In genomic region chr19:38899447-38900219, GRCh38 we compare ENCODE assay signal across 8 cellular contexts. TPM values are rescaled to one million over a fixed set of nuclear protein-coding genes. Genes with fewer than 3 reads are reported as not detected.
DNase-seq lines count a peak whose midpoint lies in the region; TF ChIP-seq lines count a peak whose summit lies in the region.

Gene NFKBIB (plus strand): TSS chr19:38899969. CDS start chr19:38900033, 64 bp downstream.
Gene SIRT2 (minus strand): TSS chr19:38899618. CDS start chr19:38899521, 97 bp downstream.

- CTCF ChIA-PET in HEK293T (lab: Yijun Ruan, JAX), result interaction anchor here (1.7 to 1.8 kb wide), 2 partner anchors 12 to 30 kb away, joined by 5 to 9 read pairs; partner anchors contain the start of gene SARS2

- DNase-seq in GF-D8 (lab: John Stamatoyannopoulos, UW), result peak; percentile 99
- DNase-seq in HEK293T (ENCODE audit: extremely low spot score), result peak; percentile 97
- DNase-seq in MV-4-11 (lab: John Stamatoyannopoulos, UW), result peak; percentile 100
- peak; percentile 99 for DNase-seq in SK-MEL-5 (ENCODE audit: low read depth, low spot score)
- peak; percentile 99 for DNase-seq in activated naive CD4-positive, alpha-beta T cell treated with Interleukin-2 at 50 U/mL for 16 hours
- DNase-seq in foreskin melanocyte, result peak; percentile 100

- H3K9ac ChIP-seq in subcutaneous abdominal adipose tissue (ENCODE audit: low read length in 5 of 5), result peak within 1 kb of the TSS; percentile 82 to 94 (median 92)

- H3K36me3 ChIP-seq in neuron (ENCODE audit: insufficient read depth, low read length) (no peaks in the 10 kb centered on the region), subcutaneous abdominal adipose tissue (ENCODE audit: control insufficient read depth in 5 of 5, insufficient read depth in 5 of 5, low read length in 5 of 5) (peaks cover 0 to 4% (median 2%) of the 10 kb centered on the region in 5 donors)

- peaks cover 10% of the 10 kb centered on the region for H3K4me1 ChIP-seq in neuron (ENCODE audit: insufficient read depth, low read length)
- peaks cover 8 to 40% (median 38%) of the 10 kb centered on the region in 5 donors for H3K4me1 ChIP-seq in subcutaneous abdominal adipose tissue (ENCODE audit: control insufficient read depth in 5 of 5, insufficient read depth in 5 of 5, low read length in 5 of 5)

- POLR2A ChIA-PET in HEK293T (lab: Yijun Ruan, JAX), result interaction anchor here (0.6 to 1.7 kb wide), 11 partner anchors 12 to 281 kb away, joined by 3 to 14 read pairs (median 4); partner anchors contain the start of genes ACTN4, EIF3K, HNRNPL and MRPS12

- H3K27me3 ChIP-seq in neuron (ENCODE audit: insufficient read depth, low read length) (no peaks in the 10 kb centered on the region), subcutaneous abdominal adipose tissue (ENCODE audit: control insufficient read depth in 5 of 5, insufficient read depth in 4 of 5, low read length in 5 of 5) (peaks cover 0 to 4% (median 0%) of the 10 kb centered on the region in 5 donors)

- in situ Hi-C loops in SK-MEL-5 (cut with HindIII; ENCODE audit: low pct_unique_long_range_greater_than_20kb, low sequenced_read_pairs), result no loop called here

- H2AFZ ChIP-seq in neuron (ENCODE audit: low read depth, low read length), result peak within 1 kb of the TSS; percentile 81

- H3K4me3 ChIP-seq in neuron (ENCODE audit: low read length) (peak within 1 kb of the TSS; percentile 74), subcutaneous abdominal adipose tissue (ENCODE audit: low read depth in 1 of 5, low read length in 5 of 5) (peak within 1 kb of the TSS; percentile 80 to 98 (median 86))

- no peaks in the 10 kb centered on the region for H3K9me3 ChIP-seq in neuron (ENCODE audit: low read length)
- H3K9me3 ChIP-seq in subcutaneous abdominal adipose tissue (ENCODE audit: control insufficient read depth in 5 of 5, low read length in 5 of 5), result no peaks in the 10 kb centered on the region

- peak within 1 kb of the TSS; percentile 94 for H3K27ac ChIP-seq in subcutaneous abdominal adipose tissue (ENCODE audit: low read depth, low read length)

TF ChIP-seq in HEK293T, 16 proteins besides CTCF, POLR2A, EP300 and RAD21:
- TF ChIP-seq FOXM1 (IDR thresholded peaks at IDR 0.05; ENCODE audit: borderline replicate concordance), result no peak
- peak; percentile 88 for TF ChIP-seq PKNOX1 (IDR thresholded peaks at IDR 0.05)
- TF ChIP-seq CTBP1 (IDR thresholded peaks at IDR 0.05; ENCODE audit: borderline replicate concordance), result no peak
- peak; percentile 84 for TF ChIP-seq L3MBTL2 (conservative IDR thresholded peaks at IDR 0.05)
- no peak for TF ChIP-seq SP1 (IDR thresholded peaks at IDR 0.05)
- TF ChIP-seq ELF4 (IDR thresholded peaks at IDR 0.05), result peak; percentile 90
- TF ChIP-seq ZNF384 (IDR thresholded peaks at IDR 0.05), result no peak

RNA-seq across cellular contexts. Expression of gene NFKBIB, which starts in this region (rescaled TPM):
- 16.8 and 17.9 TPM in 2 replicates for total RNA-seq in SK-MEL-5 (2014; rRNA removed; shearing (Covaris generic))
- polyA plus RNA-seq in SK-MEL-5 (2015; cell fraction: cytosol; rRNA removed), result 34.0 and 44.5 TPM in 2 replicates
- polyA plus RNA-seq in SK-MEL-5 (2015; cell fraction: nucleus; rRNA removed), result 10.5 and 15.3 TPM in 2 replicates

RNA-seq across cellular contexts. Expression of gene SIRT2, which starts in this region (rescaled TPM):
- total RNA-seq in SK-MEL-5 (2014; rRNA removed; shearing (Covaris generic)), result 37.9 and 39.5 TPM in 2 replicates
- polyA plus RNA-seq in SK-MEL-5 (2015; cell fraction: cytosol; rRNA removed), result 27.6 and 28.5 TPM in 2 replicates
- polyA plus RNA-seq in SK-MEL-5 (2015; cell fraction: nucleus; rRNA removed), result 43.2 and 70.3 TPM in 2 replicates

Comparison
In these comparisons a context has a peak if more than half of its experiments do, and no peak if none do; other contexts are left out.
1. Peak in every context shown above with its lines: DNase-seq, H3K4me3 ChIP-seq and H3K27ac ChIP-seq.